ENCODE assay signal across 1 cellular context in the genomic region with DNA sequence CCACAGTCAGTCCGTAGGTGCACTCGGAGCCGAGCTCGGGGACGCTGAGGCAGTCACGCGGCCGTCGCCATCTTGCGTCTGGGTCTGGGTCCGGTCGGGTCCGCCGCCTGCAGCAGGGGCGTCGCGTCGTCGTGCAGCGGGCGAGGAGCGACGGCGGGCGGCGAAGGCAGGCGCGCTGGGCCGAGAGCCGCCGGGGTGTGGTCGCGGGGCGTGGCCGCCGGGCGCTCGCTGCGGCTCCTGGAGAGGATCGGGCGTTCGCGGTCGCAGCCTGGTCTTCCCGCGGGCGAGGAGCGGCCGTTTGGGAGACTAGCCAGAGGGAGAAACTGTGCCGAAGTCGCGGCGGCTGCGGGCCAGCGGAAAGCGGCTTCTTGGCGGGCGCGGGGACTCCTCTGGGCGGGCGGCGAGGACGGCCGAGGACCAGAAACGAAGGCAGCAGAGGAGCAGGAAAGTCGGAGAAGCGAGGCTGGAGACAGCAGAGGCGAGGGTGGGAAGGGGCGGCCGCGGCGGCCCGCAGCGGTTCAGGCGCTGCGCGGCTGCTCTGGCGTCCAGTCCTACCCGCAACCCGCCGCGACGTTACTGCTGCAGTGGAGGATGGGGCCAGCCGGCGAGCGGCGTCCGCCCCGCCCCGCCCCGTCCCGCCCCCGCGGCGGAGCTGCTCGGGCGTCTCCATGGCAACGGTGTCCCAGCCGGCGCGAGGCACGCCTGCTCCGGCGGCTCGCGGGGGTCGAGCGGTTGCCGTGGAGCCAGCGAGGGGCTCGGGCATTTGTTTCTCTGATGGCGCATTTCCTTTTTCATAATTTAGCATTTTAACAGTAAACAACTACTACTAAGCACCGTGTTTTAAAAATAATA.
TF ChIP-seq lines count a peak whose summit lies in the region.

A gene with protein sequence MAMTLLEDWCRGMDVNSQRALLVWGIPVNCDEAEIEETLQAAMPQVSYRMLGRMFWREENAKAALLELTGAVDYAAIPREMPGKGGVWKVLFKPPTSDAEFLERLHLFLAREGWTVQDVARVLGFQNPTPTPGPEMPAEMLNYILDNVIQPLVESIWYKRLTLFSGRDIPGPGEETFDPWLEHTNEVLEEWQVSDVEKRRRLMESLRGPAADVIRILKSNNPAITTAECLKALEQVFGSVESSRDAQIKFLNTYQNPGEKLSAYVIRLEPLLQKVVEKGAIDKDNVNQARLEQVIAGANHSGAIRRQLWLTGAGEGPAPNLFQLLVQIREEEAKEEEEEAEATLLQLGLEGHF (minus strand): TSS at position 581 of the 852 bp plus-strand sequence. CDS start 745 bp downstream, outside the sequence.

TF ChIP-seq in HepG2, 621 proteins besides CTCF, POLR2A, EP300 and RAD21 (continued from another document and continues in another):
- TF ChIP-seq, protein P1, sequence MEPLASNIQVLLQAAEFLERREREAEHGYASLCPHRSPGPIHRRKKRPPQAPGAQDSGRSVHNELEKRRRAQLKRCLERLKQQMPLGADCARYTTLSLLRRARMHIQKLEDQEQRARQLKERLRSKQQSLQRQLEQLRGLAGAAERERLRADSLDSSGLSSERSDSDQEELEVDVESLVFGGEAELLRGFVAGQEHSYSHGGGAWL (CRISPR knock-in tag; IDR thresholded peaks at IDR 0.05): 0 out of 2 replicates have a peak, but pooled peaks have one; percentile 20
- peak; percentile 66; the same call in 1 of the 2 replicates for TF ChIP-seq ZNF343 (CRISPR knock-in tag; IDR thresholded peaks at IDR 0.05)
- TF ChIP-seq, protein P2, sequence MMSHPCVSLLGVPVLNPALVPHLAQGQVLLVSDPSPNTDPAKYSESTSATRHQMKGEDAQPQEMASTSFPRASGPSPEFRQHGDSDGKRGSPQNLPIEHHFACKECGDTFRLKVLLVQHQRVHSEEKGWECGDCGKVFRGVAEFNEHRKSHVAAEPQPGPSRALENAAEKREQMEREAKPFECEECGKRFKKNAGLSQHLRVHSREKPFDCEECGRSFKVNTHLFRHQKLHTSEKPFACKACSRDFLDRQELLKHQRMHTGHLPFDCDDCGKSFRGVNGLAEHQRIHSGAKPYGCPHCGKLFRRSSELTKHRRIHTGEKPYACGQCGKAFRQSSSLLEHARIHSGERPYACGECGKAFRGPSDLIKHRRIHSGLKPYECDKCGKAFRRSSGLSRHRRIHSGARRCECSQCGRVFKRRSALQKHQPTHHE (CRISPR knock-in tag; IDR thresholded peaks at IDR 0.05; ENCODE audit: borderline replicate concordance): peak; percentile 41; the same call in 1 of the 2 replicates
- TF ChIP-seq, protein P3, sequence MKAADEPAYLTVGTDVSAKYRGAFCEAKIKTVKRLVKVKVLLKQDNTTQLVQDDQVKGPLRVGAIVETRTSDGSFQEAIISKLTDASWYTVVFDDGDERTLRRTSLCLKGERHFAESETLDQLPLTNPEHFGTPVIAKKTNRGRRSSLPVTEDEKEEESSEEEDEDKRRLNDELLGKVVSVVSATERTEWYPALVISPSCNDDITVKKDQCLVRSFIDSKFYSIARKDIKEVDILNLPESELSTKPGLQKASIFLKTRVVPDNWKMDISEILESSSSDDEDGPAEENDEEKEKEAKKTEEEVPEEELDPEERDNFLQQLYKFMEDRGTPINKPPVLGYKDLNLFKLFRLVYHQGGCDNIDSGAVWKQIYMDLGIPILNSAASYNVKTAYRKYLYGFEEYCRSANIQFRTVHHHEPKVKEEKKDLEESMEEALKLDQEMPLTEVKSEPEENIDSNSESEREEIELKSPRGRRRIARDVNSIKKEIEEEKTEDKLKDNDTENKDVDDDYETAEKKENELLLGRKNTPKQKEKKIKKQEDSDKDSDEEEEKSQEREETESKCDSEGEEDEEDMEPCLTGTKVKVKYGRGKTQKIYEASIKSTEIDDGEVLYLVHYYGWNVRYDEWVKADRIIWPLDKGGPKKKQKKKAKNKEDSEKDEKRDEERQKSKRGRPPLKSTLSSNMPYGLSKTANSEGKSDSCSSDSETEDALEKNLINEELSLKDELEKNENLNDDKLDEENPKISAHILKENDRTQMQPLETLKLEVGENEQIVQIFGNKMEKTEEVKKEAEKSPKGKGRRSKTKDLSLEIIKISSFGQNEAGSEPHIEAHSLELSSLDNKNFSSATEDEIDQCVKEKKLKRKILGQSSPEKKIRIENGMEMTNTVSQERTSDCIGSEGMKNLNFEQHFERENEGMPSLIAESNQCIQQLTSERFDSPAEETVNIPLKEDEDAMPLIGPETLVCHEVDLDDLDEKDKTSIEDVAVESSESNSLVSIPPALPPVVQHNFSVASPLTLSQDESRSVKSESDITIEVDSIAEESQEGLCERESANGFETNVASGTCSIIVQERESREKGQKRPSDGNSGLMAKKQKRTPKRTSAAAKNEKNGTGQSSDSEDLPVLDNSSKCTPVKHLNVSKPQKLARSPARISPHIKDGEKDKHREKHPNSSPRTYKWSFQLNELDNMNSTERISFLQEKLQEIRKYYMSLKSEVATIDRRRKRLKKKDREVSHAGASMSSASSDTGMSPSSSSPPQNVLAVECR (CRISPR knock-in tag; IDR thresholded peaks at IDR 0.05; ENCODE audit: borderline replicate concordance): peak; percentile 91
- TF ChIP-seq, protein P4, sequence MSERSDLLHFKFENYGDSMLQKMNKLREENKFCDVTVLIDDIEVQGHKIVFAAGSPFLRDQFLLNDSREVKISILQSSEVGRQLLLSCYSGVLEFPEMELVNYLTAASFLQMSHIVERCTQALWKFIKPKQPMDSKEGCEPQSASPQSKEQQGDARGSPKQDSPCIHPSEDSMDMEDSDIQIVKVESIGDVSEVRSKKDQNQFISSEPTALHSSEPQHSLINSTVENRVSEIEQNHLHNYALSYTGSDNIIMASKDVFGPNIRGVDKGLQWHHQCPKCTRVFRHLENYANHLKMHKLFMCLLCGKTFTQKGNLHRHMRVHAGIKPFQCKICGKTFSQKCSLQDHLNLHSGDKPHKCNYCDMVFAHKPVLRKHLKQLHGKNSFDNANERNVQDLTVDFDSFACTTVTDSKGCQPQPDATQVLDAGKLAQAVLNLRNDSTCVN (CRISPR knock-in tag; IDR thresholded peaks at IDR 0.05; ENCODE audit: borderline replicate concordance): no peak
- TF ChIP-seq ZNF879 (CRISPR knock-in tag; IDR thresholded peaks at IDR 0.05): no peak
- no peak for TF ChIP-seq GATAD1 (CRISPR knock-in tag; IDR thresholded peaks at IDR 0.05)
- TF ChIP-seq, protein P5, sequence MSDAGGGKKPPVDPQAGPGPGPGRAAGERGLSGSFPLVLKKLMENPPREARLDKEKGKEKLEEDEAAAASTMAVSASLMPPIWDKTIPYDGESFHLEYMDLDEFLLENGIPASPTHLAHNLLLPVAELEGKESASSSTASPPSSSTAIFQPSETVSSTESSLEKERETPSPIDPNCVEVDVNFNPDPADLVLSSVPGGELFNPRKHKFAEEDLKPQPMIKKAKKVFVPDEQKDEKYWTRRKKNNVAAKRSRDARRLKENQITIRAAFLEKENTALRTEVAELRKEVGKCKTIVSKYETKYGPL (CRISPR knock-in tag; IDR thresholded peaks at IDR 0.05): no peak
- no peak for TF ChIP-seq NCOR1 (IDR thresholded peaks at IDR 0.05; ENCODE audit: borderline replicate concordance, low read length)
- no peak for TF ChIP-seq DPF2 (CRISPR knock-in tag; IDR thresholded peaks at IDR 0.05; ENCODE audit: borderline replicate concordance, low read depth)
- TF ChIP-seq ZSCAN20 (CRISPR knock-in tag; IDR thresholded peaks at IDR 0.05; ENCODE audit: borderline replicate concordance): peak; percentile 43; the same call in 1 of the 2 replicates
- TF ChIP-seq ATAD3A (CRISPR knock-in tag; IDR thresholded peaks at IDR 0.05): no peak
- peak; percentile 82; the same call in 1 of the 2 replicates for TF ChIP-seq CCDC6 (CRISPR knock-in tag; IDR thresholded peaks at IDR 0.05)
- TF ChIP-seq, protein P6, sequence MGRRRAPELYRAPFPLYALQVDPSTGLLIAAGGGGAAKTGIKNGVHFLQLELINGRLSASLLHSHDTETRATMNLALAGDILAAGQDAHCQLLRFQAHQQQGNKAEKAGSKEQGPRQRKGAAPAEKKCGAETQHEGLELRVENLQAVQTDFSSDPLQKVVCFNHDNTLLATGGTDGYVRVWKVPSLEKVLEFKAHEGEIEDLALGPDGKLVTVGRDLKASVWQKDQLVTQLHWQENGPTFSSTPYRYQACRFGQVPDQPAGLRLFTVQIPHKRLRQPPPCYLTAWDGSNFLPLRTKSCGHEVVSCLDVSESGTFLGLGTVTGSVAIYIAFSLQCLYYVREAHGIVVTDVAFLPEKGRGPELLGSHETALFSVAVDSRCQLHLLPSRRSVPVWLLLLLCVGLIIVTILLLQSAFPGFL (CRISPR knock-in tag; IDR thresholded peaks at IDR 0.05): no peak
- no peak for TF ChIP-seq SUZ12 (IDR thresholded peaks at IDR 0.05; ENCODE audit: low read depth, low read length)
- TF ChIP-seq RBM22 (optimal IDR thresholded peaks at IDR 0.05; ENCODE audit: low read length): peak; percentile 95
- TF ChIP-seq, protein P7, sequence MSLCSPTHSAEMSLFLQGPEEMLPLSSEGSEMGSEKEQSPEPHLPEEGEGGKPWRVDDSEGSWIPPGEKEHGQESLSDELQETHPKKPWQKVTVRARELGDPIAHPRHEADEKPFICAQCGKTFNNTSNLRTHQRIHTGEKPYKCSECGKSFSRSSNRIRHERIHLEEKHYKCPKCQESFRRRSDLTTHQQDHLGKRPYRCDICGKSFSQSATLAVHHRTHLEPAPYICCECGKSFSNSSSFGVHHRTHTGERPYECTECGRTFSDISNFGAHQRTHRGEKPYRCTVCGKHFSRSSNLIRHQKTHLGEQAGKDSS (CRISPR knock-in tag; IDR thresholded peaks at IDR 0.05; ENCODE audit: borderline replicate concordance, low read depth): peak; percentile 72; the same call in 1 of the 2 replicates
- TF ChIP-seq, protein P8, sequence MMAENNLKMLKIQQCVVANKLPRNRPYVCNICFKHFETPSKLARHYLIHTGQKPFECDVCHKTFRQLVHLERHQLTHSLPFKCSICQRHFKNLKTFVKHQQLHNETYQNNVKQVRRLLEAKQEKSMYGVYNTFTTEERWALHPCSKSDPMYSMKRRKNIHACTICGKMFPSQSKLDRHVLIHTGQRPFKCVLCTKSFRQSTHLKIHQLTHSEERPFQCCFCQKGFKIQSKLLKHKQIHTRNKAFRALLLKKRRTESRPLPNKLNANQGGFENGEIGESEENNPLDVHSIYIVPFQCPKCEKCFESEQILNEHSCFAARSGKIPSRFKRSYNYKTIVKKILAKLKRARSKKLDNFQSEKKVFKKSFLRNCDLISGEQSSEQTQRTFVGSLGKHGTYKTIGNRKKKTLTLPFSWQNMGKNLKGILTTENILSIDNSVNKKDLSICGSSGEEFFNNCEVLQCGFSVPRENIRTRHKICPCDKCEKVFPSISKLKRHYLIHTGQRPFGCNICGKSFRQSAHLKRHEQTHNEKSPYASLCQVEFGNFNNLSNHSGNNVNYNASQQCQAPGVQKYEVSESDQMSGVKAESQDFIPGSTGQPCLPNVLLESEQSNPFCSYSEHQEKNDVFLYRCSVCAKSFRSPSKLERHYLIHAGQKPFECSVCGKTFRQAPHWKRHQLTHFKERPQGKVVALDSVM (CRISPR knock-in tag; IDR thresholded peaks at IDR 0.05): peak; percentile 50; the same call in 1 of the 2 replicates
- TF ChIP-seq ZSCAN31 (CRISPR knock-in tag; IDR thresholded peaks at IDR 0.05; ENCODE audit: low read depth): peak; percentile 49
- no peak; the same call in 1 of the 2 replicates for TF ChIP-seq SALL2 (CRISPR knock-in tag; IDR thresholded peaks at IDR 0.05)
- no peak for TF ChIP-seq ZNF17 (CRISPR knock-in tag; IDR thresholded peaks at IDR 0.05)
- TF ChIP-seq HMGA1 (CRISPR knock-in tag; conservative IDR thresholded peaks at IDR 0.05): no peak
- no peak for TF ChIP-seq CREM (IDR thresholded peaks at IDR 0.05)
- TF ChIP-seq CREM (CRISPR knock-in tag; IDR thresholded peaks at IDR 0.05): no peak
- 0 out of 2 replicates have a peak, but pooled peaks have one; percentile 1 for TF ChIP-seq PAX8 (CRISPR knock-in tag; IDR thresholded peaks at IDR 0.05; ENCODE audit: borderline replicate concordance)
- TF ChIP-seq SP2 (CRISPR knock-in tag; IDR thresholded peaks at IDR 0.05): no peak
- TF ChIP-seq MEIS1 (CRISPR knock-in tag; IDR thresholded peaks at IDR 0.05; ENCODE audit: borderline replicate concordance): no peak
- no peak for TF ChIP-seq PPARG (CRISPR knock-in tag; conservative IDR thresholded peaks at IDR 0.05)
- TF ChIP-seq RFX1 (IDR thresholded peaks at IDR 0.05): peak; percentile 77
- TF ChIP-seq TEAD3 (CRISPR knock-in tag; optimal IDR thresholded peaks at IDR 0.05; ENCODE audit: borderline replicate concordance): no peak
- no peak for TF ChIP-seq NPAS2 (CRISPR knock-in tag; IDR thresholded peaks at IDR 0.05; ENCODE audit: borderline replicate concordance)
- TF ChIP-seq, protein P9, sequence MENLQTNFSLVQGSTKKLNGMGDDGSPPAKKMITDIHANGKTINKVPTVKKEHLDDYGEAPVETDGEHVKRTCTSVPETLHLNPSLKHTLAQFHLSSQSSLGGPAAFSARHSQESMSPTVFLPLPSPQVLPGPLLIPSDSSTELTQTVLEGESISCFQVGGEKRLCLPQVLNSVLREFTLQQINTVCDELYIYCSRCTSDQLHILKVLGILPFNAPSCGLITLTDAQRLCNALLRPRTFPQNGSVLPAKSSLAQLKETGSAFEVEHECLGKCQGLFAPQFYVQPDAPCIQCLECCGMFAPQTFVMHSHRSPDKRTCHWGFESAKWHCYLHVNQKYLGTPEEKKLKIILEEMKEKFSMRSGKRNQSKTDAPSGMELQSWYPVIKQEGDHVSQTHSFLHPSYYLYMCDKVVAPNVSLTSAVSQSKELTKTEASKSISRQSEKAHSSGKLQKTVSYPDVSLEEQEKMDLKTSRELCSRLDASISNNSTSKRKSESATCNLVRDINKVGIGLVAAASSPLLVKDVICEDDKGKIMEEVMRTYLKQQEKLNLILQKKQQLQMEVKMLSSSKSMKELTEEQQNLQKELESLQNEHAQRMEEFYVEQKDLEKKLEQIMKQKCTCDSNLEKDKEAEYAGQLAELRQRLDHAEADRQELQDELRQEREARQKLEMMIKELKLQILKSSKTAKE (CRISPR knock-in tag; IDR thresholded peaks at IDR 0.05; ENCODE audit: borderline replicate concordance): peak; percentile 56; the same call in 1 of the 2 replicates
- TF ChIP-seq, protein P10, sequence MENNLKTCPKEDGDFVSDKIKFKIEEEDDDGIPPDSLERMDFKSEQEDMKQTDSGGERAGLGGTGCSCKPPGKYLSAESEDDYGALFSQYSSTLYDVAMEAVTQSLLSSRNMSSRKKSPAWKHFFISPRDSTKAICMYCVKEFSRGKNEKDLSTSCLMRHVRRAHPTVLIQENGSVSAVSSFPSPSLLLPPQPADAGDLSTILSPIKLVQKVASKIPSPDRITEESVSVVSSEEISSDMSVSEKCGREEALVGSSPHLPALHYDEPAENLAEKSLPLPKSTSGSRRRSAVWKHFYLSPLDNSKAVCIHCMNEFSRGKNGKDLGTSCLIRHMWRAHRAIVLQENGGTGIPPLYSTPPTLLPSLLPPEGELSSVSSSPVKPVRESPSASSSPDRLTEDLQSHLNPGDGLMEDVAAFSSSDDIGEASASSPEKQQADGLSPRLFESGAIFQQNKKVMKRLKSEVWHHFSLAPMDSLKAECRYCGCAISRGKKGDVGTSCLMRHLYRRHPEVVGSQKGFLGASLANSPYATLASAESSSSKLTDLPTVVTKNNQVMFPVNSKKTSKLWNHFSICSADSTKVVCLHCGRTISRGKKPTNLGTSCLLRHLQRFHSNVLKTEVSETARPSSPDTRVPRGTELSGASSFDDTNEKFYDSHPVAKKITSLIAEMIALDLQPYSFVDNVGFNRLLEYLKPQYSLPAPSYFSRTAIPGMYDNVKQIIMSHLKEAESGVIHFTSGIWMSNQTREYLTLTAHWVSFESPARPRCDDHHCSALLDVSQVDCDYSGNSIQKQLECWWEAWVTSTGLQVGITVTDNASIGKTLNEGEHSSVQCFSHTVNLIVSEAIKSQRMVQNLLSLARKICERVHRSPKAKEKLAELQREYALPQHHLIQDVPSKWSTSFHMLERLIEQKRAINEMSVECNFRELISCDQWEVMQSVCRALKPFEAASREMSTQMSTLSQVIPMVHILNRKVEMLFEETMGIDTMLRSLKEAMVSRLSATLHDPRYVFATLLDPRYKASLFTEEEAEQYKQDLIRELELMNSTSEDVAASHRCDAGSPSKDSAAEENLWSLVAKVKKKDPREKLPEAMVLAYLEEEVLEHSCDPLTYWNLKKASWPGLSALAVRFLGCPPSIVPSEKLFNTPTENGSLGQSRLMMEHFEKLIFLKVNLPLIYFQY (CRISPR knock-in tag; IDR thresholded peaks at IDR 0.05; ENCODE audit: borderline replicate concordance): no peak
- TF ChIP-seq ZNF891 (CRISPR knock-in tag; IDR thresholded peaks at IDR 0.05): no peak
